ENCODE assay signal across 13 cellular contexts in genomic region chr12:11695321-11695720, GRCh38.
DNase-seq lines count a peak whose midpoint lies in the region; ATAC-seq and TF ChIP-seq lines count a peak whose summit lies in the region.
"Had no signal": no experiment of that assay in that cellular context is flagged by ENCODE, and none has a peak within 500 bp of the region (broad histone marks: within the 10 kb centered on the region; RNA-seq: fewer than 3 reads in every experiment).

No MANE protein-coding gene starts in this region.

- H3K27me3 ChIP-seq in rectal smooth muscle tissue (ENCODE audit: control insufficient read depth, insufficient read depth, low read length) = no peaks in the 10 kb centered on the region
- H3K27me3 ChIP-seq: ovary had no signal

- TF ChIP-seq CTCF in astrocyte of the cerebellum (IDR thresholded peaks at IDR 0.05; ENCODE audit: low read depth, low read length, missing control alignments) = no peak
- no peak for TF ChIP-seq CTCF in fibroblast of pulmonary artery (IDR thresholded peaks at IDR 0.05; ENCODE audit: low read length, missing control alignments)

- in situ Hi-C loops in astrocyte of the cerebellum (cut with HindIII; ENCODE audit: low sequenced_read_pairs) = no loop called here

- H3K27ac ChIP-seq in rectal smooth muscle tissue (ENCODE audit: low read depth, low read length) = peak overlapping the region; percentile 79
- H3K27ac ChIP-seq: ovary, WERI-Rb-1 had no signal

- peaks cover 28% of the 10 kb centered on the region for H3K4me1 ChIP-seq in rectal smooth muscle tissue (ENCODE audit: control insufficient read depth, insufficient read depth, low read length)

- H3K4me3 ChIP-seq in astrocyte of the cerebellum (ENCODE audit: low read depth, low read length) = no peak overlapping the region
- no peak overlapping the region for H3K4me3 ChIP-seq in fibroblast of pulmonary artery (replicated peaks; ENCODE audit: low read depth, low read length)
- no peak overlapping the region for H3K4me3 ChIP-seq in rectal smooth muscle tissue (ENCODE audit: low read length)
- H3K4me3 ChIP-seq: ovary had no signal

- ATAC-seq in GM18511 (IDR thresholded peaks at IDR 0.05; ENCODE audit: unreplicated experiment) = no peak

- H3K9ac ChIP-seq in rectal smooth muscle tissue (ENCODE audit: low read length) = no peak overlapping the region

- H3K36me3 ChIP-seq in rectal smooth muscle tissue (ENCODE audit: control insufficient read depth, insufficient read depth, low read length) = no peaks in the 10 kb centered on the region
- H3K36me3 ChIP-seq: ovary, WERI-Rb-1 had no signal

- DNase-seq in EH (ENCODE audit: low read depth) (peak; percentile 46), astrocyte of the cerebellum (ENCODE audit: low read depth) (peak; percentile 69), fibroblast of pulmonary artery (ENCODE audit: low read depth) (peak; percentile 38), NCI-H1105 (lab: John Stamatoyannopoulos, UW) (no peak), T-helper 2 cell (no peak), NCI-H2196 treated with DMSO at 0.1 percent for 48 hours (lab: John Stamatoyannopoulos, UW; ENCODE audit: unreplicated experiment) (no peak)
- DNase-seq: activated naive CD8-positive, alpha-beta T cell treated with anti-CD3 and anti-CD28 coated beads, Interleukin-2, amount 10 ng/mL, durations not matched to agents 7 days and 5 days; NCI-H2081; NK-92 treated with Interleukin-12 subunit alpha and Interleukin-12 subunit beta, amount 100 ng/mL, for 24 hours; WERI-Rb-1 had no signal

Comparison
In these comparisons a context has a peak if more than half of its experiments do, and no peak if none do; other contexts are left out.
1. DNase-seq: peak in EH (single experiment), astrocyte of the cerebellum (single experiment) and fibroblast of pulmonary artery (single experiment); none in NCI-H1105 (single experiment), T-helper 2 cell (0 of 5) and NCI-H2196 treated with DMSO at 0.1 percent for 48 hours (single experiment).